33 cellular contexts compared by ENCODE assay signal in genomic region chr2:76083248-76083647, GRCh38.
"Had no signal": no experiment of that assay in that cellular context is flagged by ENCODE, and none has a peak within 500 bp of the region (broad histone marks: within the 10 kb centered on the region; RNA-seq: fewer than 3 reads in every experiment).

No MANE protein-coding gene starts in this region.

- H3K27me3 ChIP-seq: adrenal gland, body of pancreas, esophagus muscularis mucosa, foreskin keratinocyte, gastroesophageal sphincter, heart right ventricle had no signal

- H3K9me3 ChIP-seq: adrenal gland, body of pancreas, esophagus muscularis mucosa, gastroesophageal sphincter had no signal

- H3K27ac ChIP-seq: adrenal gland, body of pancreas, esophagus muscularis mucosa, foreskin keratinocyte, gastroesophageal sphincter, heart right ventricle had no signal

- H3K4me3 Mint-ChIP-seq: activated CD4-positive, alpha-beta memory T cell treated with anti-CD3 and anti-CD28 coated beads for 36 hours; activated CD4-positive, alpha-beta T cell treated with anti-CD3 and anti-CD28 coated beads for 36 hours; activated CD4-positive, alpha-beta T cell treated with anti-CD3 and anti-CD28 coated beads, Interleukin-2, amount 10 ng/mL, durations not matched to agents 24 days and 14 days; activated CD8-positive, alpha-beta memory T cell treated with anti-CD3 and anti-CD28 coated beads, Interleukin-2, amount 10 ng/mL, durations not matched to agents 7 days and 5 days; activated CD8-positive, alpha-beta T cell treated with anti-CD3 and anti-CD28 coated beads, Interleukin-2, amount 10 ng/mL, durations not matched to agents 7 days and 5 days; activated naive CD4-positive, alpha-beta T cell treated with anti-CD3 and anti-CD28 coated beads for 36 hours; activated naive CD4-positive, alpha-beta T cell treated with anti-CD3 and anti-CD28 coated beads, Interleukin-2, amount 50 U/mL, for 24 hours; activated naive CD8-positive, alpha-beta T cell treated with anti-CD3 and anti-CD28 coated beads for 36 hours; activated naive CD8-positive, alpha-beta T cell treated with anti-CD3 and anti-CD28 coated beads, Interleukin-2, amount 50 U/mL, for 24 hours; activated T-helper 1 cell treated with anti-CD3 and anti-CD28 coated beads, Interleukin-12 subunit alpha, Interleukin-12 subunit beta, Interleukin-2, Interleukin-4 antibody, amounts not matched to agents 30 ng/mL and 10 ng/mL and 1 ng/mL, durations not matched to agents 14 hours and 24 hours and 36 hours; effector memory CD8-positive, alpha-beta T cell had no signal

- H3K27me3 Mint-ChIP-seq: activated CD4-positive, alpha-beta memory T cell treated with anti-CD3 and anti-CD28 coated beads for 36 hours; activated CD4-positive, alpha-beta T cell treated with anti-CD3 and anti-CD28 coated beads for 36 hours; activated CD4-positive, alpha-beta T cell treated with anti-CD3 and anti-CD28 coated beads, Interleukin-2, amount 10 ng/mL, durations not matched to agents 24 days and 14 days; activated CD8-positive, alpha-beta memory T cell treated with anti-CD3 and anti-CD28 coated beads, Interleukin-2, amount 10 ng/mL, durations not matched to agents 7 days and 5 days; activated naive CD4-positive, alpha-beta T cell treated with anti-CD3 and anti-CD28 coated beads, Interleukin-2, amount 50 U/mL, for 24 hours; activated naive CD8-positive, alpha-beta T cell treated with anti-CD3 and anti-CD28 coated beads for 36 hours; activated naive CD8-positive, alpha-beta T cell treated with anti-CD3 and anti-CD28 coated beads, Interleukin-2, amount 50 U/mL, for 24 hours; effector memory CD8-positive, alpha-beta T cell had no signal

- H3K9me3 Mint-ChIP-seq: activated CD4-positive, alpha-beta T cell treated with anti-CD3 and anti-CD28 coated beads, Interleukin-2, amount 10 ng/mL, durations not matched to agents 24 days and 14 days; activated naive CD4-positive, alpha-beta T cell treated with anti-CD3 and anti-CD28 coated beads for 36 hours; activated naive CD8-positive, alpha-beta T cell treated with anti-CD3 and anti-CD28 coated beads for 36 hours; activated T-helper 1 cell treated with anti-CD3 and anti-CD28 coated beads, Interleukin-12 subunit alpha, Interleukin-12 subunit beta, Interleukin-2, Interleukin-4 antibody, amounts not matched to agents 30 ng/mL and 10 ng/mL and 1 ng/mL, durations not matched to agents 14 hours and 24 hours and 36 hours had no signal

- H3K4me1 ChIP-seq: adrenal gland, body of pancreas, esophagus muscularis mucosa, foreskin keratinocyte, gastroesophageal sphincter, heart right ventricle had no signal

- H3K36me3 Mint-ChIP-seq: activated CD4-positive, alpha-beta memory T cell treated with anti-CD3 and anti-CD28 coated beads for 36 hours; activated CD8-positive, alpha-beta memory T cell treated with anti-CD3 and anti-CD28 coated beads, Interleukin-2, amount 10 ng/mL, durations not matched to agents 7 days and 5 days; activated naive CD4-positive, alpha-beta T cell treated with anti-CD3 and anti-CD28 coated beads, Interleukin-2, amount 50 U/mL, for 24 hours; activated naive CD8-positive, alpha-beta T cell treated with anti-CD3 and anti-CD28 coated beads for 36 hours had no signal

- DNase-seq: activated CD4-positive, alpha-beta memory T cell treated with anti-CD3 and anti-CD28 coated beads for 36 hours; activated CD4-positive, alpha-beta T cell treated with anti-CD3 and anti-CD28 coated beads for 36 hours; activated CD4-positive, alpha-beta T cell treated with anti-CD3 and anti-CD28 coated beads, Interleukin-2, amount 10 ng/mL, durations not matched to agents 24 days and 14 days; activated CD4-positive, CD25-positive, alpha-beta regulatory T cell; activated CD4-positive, CD25-positive, alpha-beta regulatory T cell treated with anti-CD3 and anti-CD28 coated beads, Interleukin-2, amount 50 U/mL, for 72 hours; activated CD8-positive, alpha-beta memory T cell treated with anti-CD3 and anti-CD28 coated beads, Interleukin-2, amount 10 ng/mL, durations not matched to agents 7 days and 5 days; activated CD8-positive, alpha-beta memory T cell treated with anti-CD3 and anti-CD28 coated beads, Interleukin-2, amount 50 U/mL, for 4 hours; activated CD8-positive, alpha-beta T cell treated with anti-CD3 and anti-CD28 coated beads, Interleukin-2, amount 10 ng/mL, durations not matched to agents 7 days and 5 days; activated effector memory CD4-positive, alpha-beta T cell treated with anti-CD3 and anti-CD28 coated beads, Interleukin-2, amount 50 U/mL, for 16 hours; activated naive CD4-positive, alpha-beta T cell treated with anti-CD3 and anti-CD28 coated beads for 36 hours; activated naive CD8-positive, alpha-beta T cell treated with anti-CD3 and anti-CD28 coated beads for 36 hours; activated naive CD8-positive, alpha-beta T cell treated with anti-CD3 and anti-CD28 coated beads, Interleukin-2, amount 50 U/mL, for 24 hours; activated T-cell treated with anti-CD3 and anti-CD28 coated beads, Interleukin-2, amount 50 U/mL, for 1 hour; activated T-cell treated with anti-CD3 and anti-CD28 coated beads, Interleukin-2, amount 50 U/mL, for 48 hours; adrenal gland; amygdala; aorta; body of pancreas; caudate nucleus; cortex of kidney; dermis blood vessel endothelial cell; effector CD4-positive, alpha-beta T cell; effector memory CD8-positive, alpha-beta T cell; erythroblast; foreskin keratinocyte; heart right ventricle; T-helper 2 cell had no signal

- H3K4me3 ChIP-seq: adrenal gland, body of pancreas, esophagus muscularis mucosa, gastroesophageal sphincter, heart right ventricle had no signal

- H3K27ac Mint-ChIP-seq: activated CD4-positive, alpha-beta memory T cell treated with anti-CD3 and anti-CD28 coated beads for 36 hours; activated CD4-positive, alpha-beta T cell treated with anti-CD3 and anti-CD28 coated beads for 36 hours; activated CD4-positive, alpha-beta T cell treated with anti-CD3 and anti-CD28 coated beads, Interleukin-2, amount 10 ng/mL, durations not matched to agents 24 days and 14 days; activated CD8-positive, alpha-beta memory T cell treated with anti-CD3 and anti-CD28 coated beads, Interleukin-2, amount 10 ng/mL, durations not matched to agents 7 days and 5 days; activated CD8-positive, alpha-beta T cell treated with anti-CD3 and anti-CD28 coated beads, Interleukin-2, amount 10 ng/mL, durations not matched to agents 7 days and 5 days; activated naive CD4-positive, alpha-beta T cell treated with anti-CD3 and anti-CD28 coated beads for 36 hours; activated naive CD4-positive, alpha-beta T cell treated with anti-CD3 and anti-CD28 coated beads, Interleukin-2, amount 50 U/mL, for 24 hours; activated naive CD8-positive, alpha-beta T cell treated with anti-CD3 and anti-CD28 coated beads for 36 hours; activated naive CD8-positive, alpha-beta T cell treated with anti-CD3 and anti-CD28 coated beads, Interleukin-2, amount 50 U/mL, for 24 hours; activated T-helper 1 cell treated with anti-CD3 and anti-CD28 coated beads, Interleukin-12 subunit alpha, Interleukin-12 subunit beta, Interleukin-2, Interleukin-4 antibody, amounts not matched to agents 30 ng/mL and 10 ng/mL and 1 ng/mL, durations not matched to agents 14 hours and 24 hours and 36 hours; activated T-helper 2 cell treated with anti-CD3 and anti-CD28 coated beads, Interferon-gamma antibody, Interleukin-2, Interleukin-4, amounts not matched to agents 10 μg/mL and 5 μg/mL and 100 μg/mL, durations not matched to agents 14 hours and 24 hours and 36 hours; effector memory CD8-positive, alpha-beta T cell had no signal

- H3K36me3 ChIP-seq: adrenal gland, esophagus muscularis mucosa, gastroesophageal sphincter, heart right ventricle had no signal

- ATAC-seq: activated CD4-positive, alpha-beta T cell treated with anti-CD3 and anti-CD28 coated beads for 36 hours; activated CD8-positive, alpha-beta memory T cell treated with anti-CD3 and anti-CD28 coated beads, Interleukin-2, amount 10 ng/mL, durations not matched to agents 7 days and 5 days; activated CD8-positive, alpha-beta T cell treated with anti-CD3 and anti-CD28 coated beads, Interleukin-2, amount 10 ng/mL, durations not matched to agents 7 days and 5 days; activated naive CD8-positive, alpha-beta T cell treated with anti-CD3 and anti-CD28 coated beads, Interleukin-2, amount 50 U/mL, for 24 hours; body of pancreas; effector memory CD8-positive, alpha-beta T cell; foreskin keratinocyte; gastroesophageal sphincter; heart right ventricle had no signal

- FAIRE-seq: colon had no signal

- H3K4me1 Mint-ChIP-seq: activated CD4-positive, alpha-beta T cell treated with anti-CD3 and anti-CD28 coated beads for 36 hours; activated CD4-positive, alpha-beta T cell treated with anti-CD3 and anti-CD28 coated beads, Interleukin-2, amount 10 ng/mL, durations not matched to agents 24 days and 14 days; activated CD8-positive, alpha-beta memory T cell treated with anti-CD3 and anti-CD28 coated beads, Interleukin-2, amount 10 ng/mL, durations not matched to agents 7 days and 5 days; activated naive CD4-positive, alpha-beta T cell treated with anti-CD3 and anti-CD28 coated beads, Interleukin-2, amount 50 U/mL, for 24 hours; activated naive CD8-positive, alpha-beta T cell treated with anti-CD3 and anti-CD28 coated beads for 36 hours; activated naive CD8-positive, alpha-beta T cell treated with anti-CD3 and anti-CD28 coated beads, Interleukin-2, amount 50 U/mL, for 24 hours had no signal
